Comparison of ENCODE assay signal across 26 cellular contexts in genomic region chr7:92137531-92137930, GRCh38. TPM values are rescaled to one million over a fixed set of nuclear protein-coding genes. Genes with fewer than 3 reads are reported as not detected.
DNase-seq lines count a peak whose midpoint lies in the region; ATAC-seq and TF ChIP-seq lines count a peak whose summit lies in the region.
"Had no signal": no experiment of that assay in that cellular context is flagged by ENCODE, and none has a peak within 500 bp of the region (broad histone marks: within the 10 kb centered on the region; RNA-seq: fewer than 3 reads in every experiment).

No MANE protein-coding gene starts in this region.

- no peaks in the 10 kb centered on the region for H3K9me2 ChIP-seq in hepatocyte (replicated peaks; ENCODE audit: insufficient read depth)

- no peaks in the 10 kb centered on the region for H3K9me3 ChIP-seq in cardiac muscle cell (ENCODE audit: low read depth)
- no peaks in the 10 kb centered on the region for H3K9me3 ChIP-seq in right cardiac atrium (ENCODE audit: control insufficient read depth, low read length)
- H3K9me3 ChIP-seq in SK-N-MC (ENCODE audit: low read depth, low read length) = no peaks in the 10 kb centered on the region
- H3K9me3 ChIP-seq in hepatocyte (ENCODE audit: low read depth) = no peaks in the 10 kb centered on the region
- H3K9me3 ChIP-seq in uterus = no peaks in the 10 kb centered on the region
- H3K9me3 ChIP-seq: BLaER1, lower lobe of right lung had no signal

- H3K4me3 ChIP-seq in cardiac muscle cell = no peak overlapping the region
- no peak overlapping the region for H3K4me3 ChIP-seq in right cardiac atrium (ENCODE audit: low read length)
- H3K4me3 ChIP-seq in SK-N-MC = no peak overlapping the region
- H3K4me3 ChIP-seq in hepatocyte = no peak overlapping the region
- H3K4me3 ChIP-seq in uterus = no peak overlapping the region
- H3K4me3 ChIP-seq: A549, BLaER1, dorsolateral prefrontal cortex, lower lobe of right lung, skin epidermis had no signal

- peaks cover 8% of the 10 kb centered on the region for H4K20me1 ChIP-seq in hepatocyte (ENCODE audit: insufficient read depth, poor library complexity, severe bottlenecking)

- no peak for TF ChIP-seq POLR2A in uterus (IDR thresholded peaks at IDR 0.05)

- H3K9ac ChIP-seq in SK-N-MC (ENCODE audit: insufficient read length) = no peak overlapping the region
- H3K9ac ChIP-seq: BLaER1 had no signal

- DNase-seq in cardiac muscle cell (ENCODE audit: low read depth in 1 of 2, low spot score in 1 of 2) (peak in 1 of 2 donors; percentile 51), right cardiac atrium (no peak), SK-N-MC (ENCODE audit: low read depth, low spot score) (no peak), hepatocyte (ENCODE audit: low spot score) (peak; percentile 22), uterus (peak; percentile 68 to 78), NCI-H1436 treated with DMSO at 0.1 percent for 48 hours (lab: John Stamatoyannopoulos, UW) (no peak)
- DNase-seq: activated CD4-positive, alpha-beta memory T cell treated with anti-CD3 and anti-CD28 coated beads, Interleukin-2, amount 10 ng/mL, durations not matched to agents 7 days and 5 days; activated naive CD8-positive, alpha-beta T cell treated with anti-CD3 and anti-CD28 coated beads, Interleukin-2, amount 10 ng/mL, durations not matched to agents 7 days and 5 days; cerebellar nuclear complex; dorsolateral prefrontal cortex; EL; glutamatergic neuron; lower lobe of right lung; NCI-H187; NCI-H2171 treated with DMSO at 0.1 percent for 48 hours; NCI-H526 treated with DMSO at 0.1 percent for 48 hours; RPMI8226; T-helper 9 cell had no signal

- H3K27ac ChIP-seq in cardiac muscle cell = peak overlapping the region; percentile 36
- H3K27ac ChIP-seq in right cardiac atrium (ENCODE audit: low read length) = no peak overlapping the region
- peak overlapping the region; percentile 67; the same call in 1 of the 2 replicates for H3K27ac ChIP-seq in SK-N-MC
- H3K27ac ChIP-seq in hepatocyte = peak overlapping the region; percentile 35
- H3K27ac ChIP-seq in uterus = no peak overlapping the region
- H3K27ac ChIP-seq: A549, BLaER1, dorsolateral prefrontal cortex, lower lobe of right lung, skin epidermis had no signal

- no peak for TF ChIP-seq CTCF in cardiac muscle cell (IDR thresholded peaks at IDR 0.05; ENCODE audit: low read depth, low read length)
- TF ChIP-seq CTCF in hepatocyte (IDR thresholded peaks at IDR 0.05; ENCODE audit: poor library complexity) = no peak
- TF ChIP-seq CTCF in uterus (IDR thresholded peaks at IDR 0.05) = no peak

- H3K4me1 ChIP-seq in cardiac muscle cell (ENCODE audit: low read depth) (peaks cover 12% of the 10 kb centered on the region), right cardiac atrium (ENCODE audit: control insufficient read depth, insufficient read depth, low read length) (no peaks in the 10 kb centered on the region), hepatocyte (ENCODE audit: insufficient read depth) (peaks cover 6% of the 10 kb centered on the region), uterus (no peaks in the 10 kb centered on the region)

- H3K79me2 ChIP-seq in hepatocyte = peaks cover 17% of the 10 kb centered on the region

- intact Hi-C loops in right cardiac atrium (cut with DNase I) (no loop called here), uterus (cut with DNase I; ENCODE audit: low total_unique reads) (no loop called here)

- H3K27me3 ChIP-seq in cardiac muscle cell (no peaks in the 10 kb centered on the region), right cardiac atrium (ENCODE audit: control insufficient read depth, insufficient read depth) (no peaks in the 10 kb centered on the region), hepatocyte (no peaks in the 10 kb centered on the region), uterus (no peaks in the 10 kb centered on the region)
- H3K27me3 ChIP-seq: BLaER1, dorsolateral prefrontal cortex had no signal

- H3K36me3 ChIP-seq in cardiac muscle cell (no peaks in the 10 kb centered on the region), SK-N-MC (ENCODE audit: insufficient read depth, low read length) (no peaks in the 10 kb centered on the region), hepatocyte (replicated peaks; ENCODE audit: insufficient read depth, low read depth) (no peaks in the 10 kb centered on the region), uterus (no peaks in the 10 kb centered on the region)
- H3K36me3 ChIP-seq: BLaER1, lower lobe of right lung had no signal

- 34% methylated on average over 2 of the region's 2 CpGs for WGBS in right cardiac atrium
- 28% methylated on average over 2 of the region's 2 CpGs for WGBS in hepatocyte (ENCODE audit: low lambda C conversion rate, missing lambda C conversion rate)

- no peak overlapping the region for H3K4me2 ChIP-seq in hepatocyte
- H3K4me2 ChIP-seq: A549, BLaER1 had no signal

- ATAC-seq in right cardiac atrium = no peak
- ATAC-seq in GM18868 (IDR thresholded peaks at IDR 0.05; ENCODE audit: unreplicated experiment) = no peak
- ATAC-seq in GM18519 (IDR thresholded peaks at IDR 0.05; ENCODE audit: low FRiP score, unreplicated experiment) = no peak
- ATAC-seq: A549; lower lobe of right lung; stimulated activated memory B cell treated with anti-CD40 and anti-IgM and Interleukin-4, amounts not matched to agents 10 μg/mL and 1 μg/mL and 100 μg/mL, for 72 hours had no signal

- H2AFZ ChIP-seq in hepatocyte = no peak overlapping the region

RNA-seq across cellular contexts. Expression of gene CYP51A1, which starts 3.3 kb away (rescaled TPM):
- 41.0 and 94.4 TPM in 2 replicates for total RNA-seq in cardiac muscle cell
- polyA plus RNA-seq in cardiac muscle cell = 70.0 and 116 TPM in 2 replicates
- 10 to 100 TPM; 29.0 to 65.9 (median 35.3) TPM for total RNA-seq in right cardiac atrium
- polyA plus RNA-seq in right cardiac atrium = 17.6 TPM
- total RNA-seq in hepatocyte = 414 and 425 TPM in 2 replicates
- 155 and 200 TPM in 2 replicates for polyA plus RNA-seq in hepatocyte
- 100 to 1,000 TPM in 1 of 4 donors, 10 to 100 TPM in 2, 1 to 10 TPM in 1; 7.2 to 121 (median 38.3) TPM for total RNA-seq in uterus

RNA-seq across cellular contexts. Expression of gene LRRD1, which starts 41.4 kb away (rescaled TPM):
- 0.51 and 0.60 TPM in 2 replicates for total RNA-seq in cardiac muscle cell
- 0.20 TPM in 1 of 2 replicates, not detected in the other for polyA plus RNA-seq in cardiac muscle cell
- under 1 TPM in 3 of 4 donors, not detected in 1; 0.17 to 0.57 (median 0.25) TPM for total RNA-seq in right cardiac atrium
- not detected for polyA plus RNA-seq in right cardiac atrium
- 0.08 and 0.77 TPM in 2 replicates for total RNA-seq in hepatocyte
- polyA plus RNA-seq in hepatocyte = not detected in 2 replicates
- under 1 TPM in 2 of 4 donors, not detected in 2; 0.73 to 0.97 TPM for total RNA-seq in uterus
- total RNA-seq: activated CD4-positive, alpha-beta memory T cell treated with anti-CD3 and anti-CD28 coated beads, Interleukin-2, amount 10 ng/mL, durations not matched to agents 7 days and 5 days; activated naive CD8-positive, alpha-beta T cell treated with anti-CD3 and anti-CD28 coated beads, Interleukin-2, amount 10 ng/mL, durations not matched to agents 7 days and 5 days; kidney epithelial cell; lower lobe of right lung; pulmonary artery endothelial cell had no signal
- polyA plus RNA-seq: A549 had no signal

Comparison
In these comparisons a context has a peak if more than half of its experiments do, and no peak if none do; other contexts are left out.
1. H3K27ac ChIP-seq: peak in cardiac muscle cell (single experiment), SK-N-MC (single experiment) and hepatocyte (single experiment); none in right cardiac atrium (single experiment) and uterus (0 of 2).
2. DNase-seq: peak in hepatocyte (single experiment) and uterus (2 of 2); none in right cardiac atrium (0 of 3), SK-N-MC (single experiment) and NCI-H1436 treated with DMSO at 0.1 percent for 48 hours (single experiment).